Comparison of ENCODE assay signal across 8 cellular contexts in the genomic region with DNA sequence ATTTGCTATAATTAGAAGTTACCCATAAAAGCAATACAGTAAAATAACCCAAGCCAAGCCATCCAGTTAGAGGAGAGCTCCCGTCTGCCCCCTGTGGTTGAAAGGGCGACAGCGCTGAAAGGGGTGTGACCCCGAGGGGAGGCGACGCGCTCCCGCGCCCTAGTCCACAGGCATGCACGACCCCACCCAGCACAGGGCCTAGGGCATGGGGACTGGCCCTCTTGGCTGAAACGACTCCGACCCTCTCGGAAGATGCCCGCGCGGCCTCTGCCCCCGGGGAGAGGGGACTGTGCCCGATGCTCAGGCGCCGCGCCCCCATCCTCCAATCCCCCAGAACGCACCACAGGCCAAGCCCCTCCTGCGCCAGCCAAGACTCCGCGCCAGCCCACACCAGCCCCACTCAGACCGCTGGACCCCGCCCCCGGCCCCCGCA.
DNase-seq lines count a peak whose midpoint lies in the region; ATAC-seq and TF ChIP-seq lines count a peak whose summit lies in the region.

No MANE protein-coding gene starts in this region.

- H3K79me2 ChIP-seq in parathyroid adenoma, result no peaks in the 10 kb centered on the region

- peaks cover 0 to 7% of the 10 kb centered on the region in 2 donors for H3K36me3 ChIP-seq in gastroesophageal sphincter
- no peaks in the 10 kb centered on the region for H3K36me3 ChIP-seq in parathyroid adenoma (ENCODE audit: control insufficient read depth, insufficient read depth, low read length)
- H3K36me3 ChIP-seq in uterus, result no peaks in the 10 kb centered on the region

- H3K9ac ChIP-seq in parathyroid adenoma, result no peak overlapping the region

- H3K27me3 ChIP-seq in gastroesophageal sphincter (peaks cover 22% of the 10 kb centered on the region), parathyroid adenoma (ENCODE audit: control insufficient read depth, insufficient read depth, low read length) (no peaks in the 10 kb centered on the region), uterus (no peaks in the 10 kb centered on the region)

- peak overlapping the region in 1 of 4 donors; percentile 28 for H3K27ac ChIP-seq in gastroesophageal sphincter
- H3K27ac ChIP-seq in parathyroid adenoma, result no peak overlapping the region
- H3K27ac ChIP-seq in uterus, result no peak overlapping the region

- DNase-seq in CD1c-positive myeloid dendritic cell (ENCODE audit: extremely low spot score) (peak; percentile 36), activated T-cell treated with anti-CD3 and anti-CD28 coated beads for 24 hours (ENCODE audit: low read depth) (peak; percentile 52), uterus (peak; percentile 11 to 15), cortex of kidney (lab: John Stamatoyannopoulos, UW) (no peak)

- peak overlapping the region; percentile 29 to 54 for H3K4me3 ChIP-seq in gastroesophageal sphincter
- peak overlapping the region; percentile 27 for H3K4me3 ChIP-seq in parathyroid adenoma (ENCODE audit: low read depth, low read length)
- H3K4me3 ChIP-seq in uterus, result peak overlapping the region; percentile 25 to 32

- peaks cover 0 to 23% (median 2%) of the 10 kb centered on the region in 3 donors for H3K4me1 ChIP-seq in gastroesophageal sphincter
- no peaks in the 10 kb centered on the region for H3K4me1 ChIP-seq in parathyroid adenoma
- H3K4me1 ChIP-seq in uterus, result no peaks in the 10 kb centered on the region

- H2AFZ ChIP-seq in parathyroid adenoma, result peak overlapping the region; percentile 43

- WGBS in gastroesophageal sphincter (ENCODE audit: low coverage in 1 of 2), 2 donors, result 9% methylated on average over 9 of the region's 29 CpGs; no CpG with 5 or more reads in 1 of the 2 donors

- ATAC-seq in GM21360 (IDR thresholded peaks at IDR 0.05; ENCODE audit: unreplicated experiment), result peak; percentile 44
- peak; percentile 29 for ATAC-seq in gastroesophageal sphincter

- TF ChIP-seq CTCF in gastroesophageal sphincter (IDR thresholded peaks at IDR 0.05), result peak in 3 of 4 experiments; percentile 44 to 56 (median 47)
- peak; percentile 60 for TF ChIP-seq CTCF in parathyroid adenoma (IDR thresholded peaks at IDR 0.05)
- peak in 2 of 4 experiments; percentile 15 to 31 for TF ChIP-seq CTCF in uterus (IDR thresholded peaks at IDR 0.05)

- H3K4me2 ChIP-seq in parathyroid adenoma (ENCODE audit: low read length), result peak overlapping the region; percentile 77

- H3K9me3 ChIP-seq in gastroesophageal sphincter (no peaks in the 10 kb centered on the region), parathyroid adenoma (ENCODE audit: control insufficient read depth, low read length) (no peaks in the 10 kb centered on the region), uterus (no peaks in the 10 kb centered on the region)

- peak; percentile 7; the same call in 1 of the 2 replicates for TF ChIP-seq RAD21 in Ishikawa (IDR thresholded peaks at IDR 0.05; ENCODE audit: low read depth)

- intact Hi-C loops in uterus (cut with DNase I; ENCODE audit: low total_unique reads), result no loop called here

- no peak for TF ChIP-seq POLR2A in gastroesophageal sphincter (IDR thresholded peaks at IDR 0.05)
- TF ChIP-seq POLR2A in uterus (IDR thresholded peaks at IDR 0.05), result no peak

- TF ChIP-seq EP300 in Ishikawa (IDR thresholded peaks at IDR 0.05; ENCODE audit: borderline replicate concordance), result no peak
- TF ChIP-seq EP300 in gastroesophageal sphincter (IDR thresholded peaks at IDR 0.05), result no peak

TF ChIP-seq in Ishikawa, 13 proteins besides CTCF, POLR2A, EP300 and RAD21:
- TF ChIP-seq, protein P1, sequence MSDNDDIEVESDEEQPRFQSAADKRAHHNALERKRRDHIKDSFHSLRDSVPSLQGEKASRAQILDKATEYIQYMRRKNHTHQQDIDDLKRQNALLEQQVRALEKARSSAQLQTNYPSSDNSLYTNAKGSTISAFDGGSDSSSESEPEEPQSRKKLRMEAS (IDR thresholded peaks at IDR 0.05), result 0 out of 2 replicates have a peak, but pooled peaks have one; percentile 13
- TF ChIP-seq ZBTB7A (IDR thresholded peaks at IDR 0.05; ENCODE audit: low read depth), result peak; percentile 40; the same call in 1 of the 2 replicates
- TF ChIP-seq, protein P2, sequence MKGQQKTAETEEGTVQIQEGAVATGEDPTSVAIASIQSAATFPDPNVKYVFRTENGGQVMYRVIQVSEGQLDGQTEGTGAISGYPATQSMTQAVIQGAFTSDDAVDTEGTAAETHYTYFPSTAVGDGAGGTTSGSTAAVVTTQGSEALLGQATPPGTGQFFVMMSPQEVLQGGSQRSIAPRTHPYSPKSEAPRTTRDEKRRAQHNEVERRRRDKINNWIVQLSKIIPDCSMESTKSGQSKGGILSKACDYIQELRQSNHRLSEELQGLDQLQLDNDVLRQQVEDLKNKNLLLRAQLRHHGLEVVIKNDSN (IDR thresholded peaks at IDR 0.05), result no peak
- no peak for TF ChIP-seq NFIC (IDR thresholded peaks at IDR 0.05)
- TF ChIP-seq TAF1 (IDR thresholded peaks at IDR 0.05; ENCODE audit: low read depth), result no peak
- no peak for TF ChIP-seq CREB1 (IDR thresholded peaks at IDR 0.05; ENCODE audit: low read depth)
- no peak for TF ChIP-seq EGR1 (IDR thresholded peaks at IDR 0.05)
- no peak for TF ChIP-seq TEAD4 (IDR thresholded peaks at IDR 0.05)
